ENCODE assay signal across 8 cellular contexts in genomic region chr6:99393698-99394531, GRCh38. TPM values are rescaled to one million over a fixed set of nuclear protein-coding genes. Genes with fewer than 3 reads are reported as not detected.
A peak's percentile ranks its signal among the peaks of the same experiment; 100 is the strongest.
DNase-seq lines count a peak whose midpoint lies in the region; ATAC-seq lines count a peak whose summit lies in the region.

TSS of gene COQ3 (minus strand) at chr6:99394195. CDS start at chr6:99394179, 16 bp downstream.

- peak within 1 kb of the TSS; percentile 93 to 98 (median 96) for H3K4me3 Mint-ChIP-seq in CD4-positive, CD25-positive, alpha-beta regulatory T cell
- peak within 1 kb of the TSS; percentile 91 to 94 for H3K4me3 Mint-ChIP-seq in effector memory CD8-positive, alpha-beta T cell
- H3K4me3 Mint-ChIP-seq in memory B cell, result peak within 1 kb of the TSS; percentile 94

- CTCF ChIA-PET in activated CD8-positive, alpha-beta memory T cell treated with anti-CD3 and anti-CD28 coated beads for 36 hours (lab: Charles Lee), result interaction anchor here (0.6 to 1.2 kb wide), 5 partner anchors 14 to 63 kb away, joined by 3 to 5 read pairs (median 3); no protein-coding TSS in a partner anchor

- peaks cover 0 to 2% (median 0%) of the 10 kb centered on the region in 7 donors for H3K9me3 Mint-ChIP-seq in CD4-positive, CD25-positive, alpha-beta regulatory T cell
- H3K9me3 Mint-ChIP-seq in effector memory CD8-positive, alpha-beta T cell, result no peaks in the 10 kb centered on the region
- no peaks in the 10 kb centered on the region for H3K9me3 Mint-ChIP-seq in memory B cell

- H3K27me3 Mint-ChIP-seq in CD4-positive, CD25-positive, alpha-beta regulatory T cell, result no peaks in the 10 kb centered on the region
- H3K27me3 Mint-ChIP-seq in effector memory CD8-positive, alpha-beta T cell, result no peaks in the 10 kb centered on the region
- H3K27me3 Mint-ChIP-seq in memory B cell, result no peaks in the 10 kb centered on the region

- H3K27ac Mint-ChIP-seq in CD4-positive, CD25-positive, alpha-beta regulatory T cell, result peak within 1 kb of the TSS; percentile 91 to 95 (median 94)
- peak within 1 kb of the TSS; percentile 91 to 93 for H3K27ac Mint-ChIP-seq in effector memory CD8-positive, alpha-beta T cell
- peak within 1 kb of the TSS; percentile 82 for H3K27ac Mint-ChIP-seq in memory B cell

- peaks cover 10% of the 10 kb centered on the region for H3K4me1 ChIP-seq in CD4-positive, CD25-positive, alpha-beta regulatory T cell (ENCODE audit: control insufficient read depth, insufficient read depth, low read length, poor library complexity, severe bottlenecking)

- H3K36me3 Mint-ChIP-seq in CD4-positive, CD25-positive, alpha-beta regulatory T cell, result no peaks in the 10 kb centered on the region
- H3K36me3 Mint-ChIP-seq in effector memory CD8-positive, alpha-beta T cell (ENCODE audit: insufficient read depth), result peaks cover 25% of the 10 kb centered on the region
- no peaks in the 10 kb centered on the region for H3K36me3 Mint-ChIP-seq in memory B cell

- H3K4me1 Mint-ChIP-seq in CD4-positive, CD25-positive, alpha-beta regulatory T cell, result peaks cover 16 to 22% (median 19%) of the 10 kb centered on the region in 4 donors
- H3K4me1 Mint-ChIP-seq in effector memory CD8-positive, alpha-beta T cell (ENCODE audit: low read depth in 2 of 2), result peaks cover 6 to 20% of the 10 kb centered on the region in 2 donors
- peaks cover 7% of the 10 kb centered on the region for H3K4me1 Mint-ChIP-seq in memory B cell

- no peaks in the 10 kb centered on the region for H3K9me3 ChIP-seq in CD4-positive, CD25-positive, alpha-beta regulatory T cell (ENCODE audit: control insufficient read depth in 2 of 2, low read length in 2 of 2)

- H3K4me3 ChIP-seq in CD4-positive, CD25-positive, alpha-beta regulatory T cell (ENCODE audit: low read depth, low read length), result peak within 1 kb of the TSS; percentile 85

- POLR2A ChIA-PET in activated CD8-positive, alpha-beta memory T cell treated with anti-CD3 and anti-CD28 coated beads for 36 hours (lab: Charles Lee), result interaction anchor here (0.7 to 1.0 kb wide), 4 partner anchors 10 to 121 kb away, joined by 3 to 7 read pairs (median 3); no protein-coding TSS in a partner anchor

- peaks cover 3% of the 10 kb centered on the region for H3K36me3 ChIP-seq in CD4-positive, CD25-positive, alpha-beta regulatory T cell (ENCODE audit: control insufficient read depth, insufficient read depth, low read length)

- peak; percentile 56 to 71 (median 61) for DNase-seq in CD4-positive, CD25-positive, alpha-beta regulatory T cell
- peak; percentile 44 for DNase-seq in NCI-H82 treated with DMSO at 0.1 percent for 48 hours (lab: John Stamatoyannopoulos, UW; ENCODE audit: unreplicated experiment)
- DNase-seq in effector memory CD8-positive, alpha-beta T cell, result peak; percentile 40 to 51 (median 45)
- DNase-seq in memory B cell (ENCODE audit: low spot score in 2 of 2), result peak; percentile 57 to 72
- peak; percentile 46 for DNase-seq in stimulated activated CD8-positive, alpha-beta memory T cell treated with anti-CD3 and anti-CD28 coated beads, Interleukin-12 subunit alpha, Interleukin-12 subunit beta, amount 100 ng/mL, for 1 hour (ENCODE audit: low read depth)

- peak; percentile 63 to 66 for ATAC-seq in CD4-positive, CD25-positive, alpha-beta regulatory T cell (ENCODE audit: low read depth in 2 of 2)
- ATAC-seq in GM19351 (IDR thresholded peaks at IDR 0.05; ENCODE audit: unreplicated experiment) (peak; percentile 75), HG03520 (IDR thresholded peaks at IDR 0.05; ENCODE audit: unreplicated experiment) (peak; percentile 65), memory B cell (ENCODE audit: low read depth) (peak; percentile 71)
- peak; percentile 76 for ATAC-seq in effector memory CD8-positive, alpha-beta T cell (replicated peaks)

- H3K27ac ChIP-seq in CD4-positive, CD25-positive, alpha-beta regulatory T cell (ENCODE audit: insufficient read depth, low read length, poor library complexity, severe bottlenecking), result peak within 1 kb of the TSS; percentile 7

- H3K27me3 ChIP-seq in CD4-positive, CD25-positive, alpha-beta regulatory T cell (ENCODE audit: control insufficient read depth, insufficient read depth, low read length), result no peaks in the 10 kb centered on the region

RNA-seq across cellular contexts. Expression of gene COQ3, which starts in this region (rescaled TPM):
- 1.4 TPM for total RNA-seq in CD4-positive, CD25-positive, alpha-beta regulatory T cell
- polyA plus RNA-seq in CD4-positive, CD25-positive, alpha-beta regulatory T cell, result 1 to 10 TPM; 6.2 to 8.0 (median 6.9) TPM
- 10 to 100 TPM; 19.3 to 19.7 TPM for total RNA-seq in activated CD8-positive, alpha-beta memory T cell treated with anti-CD3 and anti-CD28 coated beads for 36 hours

Comparison
In these comparisons a context has a peak if more than half of its experiments do, and no peak if none do; other contexts are left out.
1. Peak in every context shown above with its lines: DNase-seq, ATAC-seq, H3K4me3 ChIP-seq and H3K27ac ChIP-seq.